2 cellular contexts compared by ENCODE assay signal in genomic region chr2:168353251-168353650, GRCh38.
TF ChIP-seq lines count a peak whose summit lies in the region.

No MANE protein-coding gene starts in this region.

TF ChIP-seq in HEK293, 187 proteins besides CTCF, POLR2A, EP300 and RAD21 (continued from another document):
- TF ChIP-seq HIC1 (tag by site-specific recombination; IDR thresholded peaks at IDR 0.05) = no peak
- TF ChIP-seq REPIN1 (tag by site-specific recombination; IDR thresholded peaks at IDR 0.05; ENCODE audit: low read depth) = no peak
TF ChIP-seq in HEK293: peak in this region for 2.

TF ChIP-seq in H1, 55 proteins besides CTCF, POLR2A, EP300 and RAD21 (continued from another document):
- TF ChIP-seq CHD7 (IDR thresholded peaks at IDR 0.05; ENCODE audit: insufficient replicate concordance, low read length) = no peak
